In genomic region chr1:156854634-156855033, GRCh38 we compare ENCODE assay signal across 19 cellular contexts. TPM values are rescaled to one million over a fixed set of nuclear protein-coding genes. Genes with fewer than 3 reads are reported as not detected.
"Had no signal": no experiment of that assay in that cellular context is flagged by ENCODE, and none has a peak within 500 bp of the region (broad histone marks: within the 10 kb centered on the region; RNA-seq: fewer than 3 reads in every experiment).

No MANE protein-coding gene starts in this region.

- H3K4me3 Mint-ChIP-seq: activated CD4-positive, alpha-beta T cell treated with anti-CD3 and anti-CD28 coated beads, Interleukin-2, amount 10 ng/mL, durations not matched to agents 24 days and 14 days; activated CD8-positive, alpha-beta T cell treated with anti-CD3 and anti-CD28 coated beads, Interleukin-2, amount 10 ng/mL, durations not matched to agents 7 days and 5 days; activated naive CD4-positive, alpha-beta T cell treated with anti-CD3 and anti-CD28 coated beads, Interleukin-2, amount 10 ng/mL, durations not matched to agents 7 days and 5 days; activated naive CD8-positive, alpha-beta T cell treated with anti-CD3 and anti-CD28 coated beads, Interleukin-2, amount 50 U/mL, for 24 hours; memory B cell; stimulated activated memory B cell treated with anti-CD40 and anti-IgM and Interleukin-4, amounts not matched to agents 10 μg/mL and 1 μg/mL and 100 μg/mL, for 72 hours had no signal

- H3K36me3 ChIP-seq: sigmoid colon, spleen, thoracic aorta had no signal

- H3K9me3 Mint-ChIP-seq: activated CD4-positive, alpha-beta T cell treated with anti-CD3 and anti-CD28 coated beads, Interleukin-2, amount 10 ng/mL, durations not matched to agents 24 days and 14 days; activated naive CD4-positive, alpha-beta T cell treated with anti-CD3 and anti-CD28 coated beads, Interleukin-2, amount 10 ng/mL, durations not matched to agents 7 days and 5 days; activated naive CD8-positive, alpha-beta T cell treated with anti-CD3 and anti-CD28 coated beads, Interleukin-2, amount 50 U/mL, for 24 hours; memory B cell; naive B cell; stimulated activated memory B cell treated with anti-CD40 and anti-IgM and Interleukin-4, amounts not matched to agents 10 μg/mL and 1 μg/mL and 100 μg/mL, for 72 hours had no signal

- DNase-seq: activated CD4-positive, alpha-beta T cell treated with anti-CD3 and anti-CD28 coated beads, Interleukin-2, amount 10 ng/mL, durations not matched to agents 24 days and 14 days; activated CD4-positive, CD25-positive, alpha-beta regulatory T cell; activated CD8-positive, alpha-beta T cell treated with anti-CD3 and anti-CD28 coated beads, Interleukin-2, amount 10 ng/mL, durations not matched to agents 7 days and 5 days; activated effector memory CD4-positive, alpha-beta T cell treated with Interleukin-2 at 50 U/mL for 16 hours; activated naive CD4-positive, alpha-beta T cell treated with anti-CD3 and anti-CD28 coated beads, Interleukin-2, amount 10 ng/mL, durations not matched to agents 7 days and 5 days; activated naive CD8-positive, alpha-beta T cell treated with anti-CD3 and anti-CD28 coated beads, Interleukin-2, amount 50 U/mL, for 24 hours; activated T-cell treated with anti-CD3 and anti-CD28 coated beads, Interleukin-2, amount 50 U/mL, for 48 hours; anterior cingulate cortex; cortex of kidney; mucosa of descending colon; naive B cell; sigmoid colon; spleen; stimulated activated CD4-positive, alpha-beta T cell treated with anti-CD3 and anti-CD28 coated beads, Interleukin-4, amount 100 ng/mL, for 4 hours; T-helper 9 cell had no signal

- H3K4me3 ChIP-seq: mucosa of descending colon, sigmoid colon, spleen, thoracic aorta had no signal

- ATAC-seq: activated CD8-positive, alpha-beta T cell treated with anti-CD3 and anti-CD28 coated beads, Interleukin-2, amount 10 ng/mL, durations not matched to agents 7 days and 5 days; activated naive CD8-positive, alpha-beta T cell treated with anti-CD3 and anti-CD28 coated beads, Interleukin-2, amount 50 U/mL, for 24 hours; mucosa of descending colon; stimulated activated memory B cell treated with anti-CD40 and anti-IgM and Interleukin-4, amounts not matched to agents 10 μg/mL and 1 μg/mL and 100 μg/mL, for 72 hours had no signal

- H3K36me3 Mint-ChIP-seq: activated naive CD4-positive, alpha-beta T cell treated with anti-CD3 and anti-CD28 coated beads, Interleukin-2, amount 10 ng/mL, durations not matched to agents 7 days and 5 days; memory B cell; naive B cell; stimulated activated memory B cell treated with anti-CD40 and anti-IgM and Interleukin-4, amounts not matched to agents 10 μg/mL and 1 μg/mL and 100 μg/mL, for 72 hours had no signal

- H3K27ac Mint-ChIP-seq: activated CD4-positive, alpha-beta T cell treated with anti-CD3 and anti-CD28 coated beads, Interleukin-2, amount 10 ng/mL, durations not matched to agents 24 days and 14 days; activated CD8-positive, alpha-beta T cell treated with anti-CD3 and anti-CD28 coated beads, Interleukin-2, amount 10 ng/mL, durations not matched to agents 7 days and 5 days; activated naive CD4-positive, alpha-beta T cell treated with anti-CD3 and anti-CD28 coated beads, Interleukin-2, amount 10 ng/mL, durations not matched to agents 7 days and 5 days; activated naive CD8-positive, alpha-beta T cell treated with anti-CD3 and anti-CD28 coated beads, Interleukin-2, amount 50 U/mL, for 24 hours; memory B cell; stimulated activated memory B cell treated with anti-CD40 and anti-IgM and Interleukin-4, amounts not matched to agents 10 μg/mL and 1 μg/mL and 100 μg/mL, for 72 hours had no signal

- H3K27ac ChIP-seq: sigmoid colon, spleen, thoracic aorta had no signal

- H3K9me3 ChIP-seq: mucosa of descending colon, sigmoid colon, spleen, thoracic aorta had no signal

RNA-seq across cellular contexts. Expression of gene INSRR, which starts 4.3 kb away (rescaled TPM):
- total RNA-seq: liver, sigmoid colon, thoracic aorta had no signal
